In genomic region chr4:75432683-75433082, GRCh38 we compare ENCODE assay signal across 10 cellular contexts.
DNase-seq lines count a peak whose midpoint lies in the region; ATAC-seq and TF ChIP-seq lines count a peak whose summit lies in the region.
"Had no signal": no experiment of that assay in that cellular context is flagged by ENCODE, and none has a peak within 500 bp of the region (broad histone marks: within the 10 kb centered on the region; RNA-seq: fewer than 3 reads in every experiment).

No MANE protein-coding gene starts in this region.

- no peaks in the 10 kb centered on the region for H3K79me1 ChIP-seq in mesenchymal stem cell (replicated peaks; ENCODE audit: low read length, poor library complexity, severe bottlenecking)

- TF ChIP-seq CTCF in GM12865 (IDR thresholded peaks at IDR 0.05; ENCODE audit: insufficient read depth, low read depth, low read length, missing control alignments) (peak; percentile 32), VCaP (conservative IDR thresholded peaks at IDR 0.05) (peak; percentile 74)

- H2BK5ac ChIP-seq in mesenchymal stem cell (ENCODE audit: low read depth, low read length, poor library complexity, severe bottlenecking) = no peak overlapping the region

- no peak overlapping the region for H3K4me2 ChIP-seq in mesenchymal stem cell (ENCODE audit: low read length, poor library complexity, severe bottlenecking)

- no peak overlapping the region for H2BK15ac ChIP-seq in mesenchymal stem cell (ENCODE audit: low read depth, poor library complexity, severe bottlenecking)

- intact Hi-C loops in CD4-positive, alpha-beta memory T cell (cut with micrococcal nuclease) = no loop called here

- DNase-seq in GM12865 (ENCODE audit: low read depth) (peak; percentile 37), HPDE6-E6E7 (ENCODE audit: extremely low spot score) (peak; percentile 4), mesenchymal stem cell (peak; percentile 12), occipital lobe (lab: John Stamatoyannopoulos, UW) (no peak)
- no peak for DNase-seq in CD4-positive, alpha-beta memory T cell
- no peak for DNase-seq in activated CD4-positive, CD25-positive, alpha-beta regulatory T cell (lab: John Stamatoyannopoulos, UW)
- DNase-seq: activated T-cell treated with anti-CD3 and anti-CD28 coated beads, Interleukin-2, amount 50 U/mL, for 48 hours had no signal

- no peaks in the 10 kb centered on the region for H3K27me3 ChIP-seq in mesenchymal stem cell (ENCODE audit: control insufficient read depth in 1 of 2, insufficient read depth in 1 of 2, low read length in 2 of 2)
- no peaks in the 10 kb centered on the region for H3K27me3 ChIP-seq in CD4-positive, alpha-beta memory T cell (ENCODE audit: insufficient read depth, low read length)

- no peak overlapping the region for H2BK120ac ChIP-seq in mesenchymal stem cell (ENCODE audit: low read depth, low read length)

- H4K8ac ChIP-seq in mesenchymal stem cell (ENCODE audit: low read length) = no peak overlapping the region

- H4K91ac ChIP-seq in mesenchymal stem cell (ENCODE audit: low read length) = no peak overlapping the region

- no peaks in the 10 kb centered on the region for H3K36me3 Mint-ChIP-seq in CD4-positive, alpha-beta memory T cell

- H3K23ac ChIP-seq in mesenchymal stem cell (ENCODE audit: low read length in 2 of 2) = no peak overlapping the region

- H3K9me3 Mint-ChIP-seq in CD4-positive, alpha-beta memory T cell = peaks cover 3 to 26% (median 21%) of the 10 kb centered on the region in 8 donors

- H3K36me3 ChIP-seq in mesenchymal stem cell (ENCODE audit: control insufficient read depth in 1 of 2, insufficient read depth in 2 of 2, low read depth in 1 of 2, low read length in 2 of 2) = no peaks in the 10 kb centered on the region
- H3K36me3 ChIP-seq in CD4-positive, alpha-beta memory T cell (ENCODE audit: insufficient read depth, low read length) = no peaks in the 10 kb centered on the region

- peaks cover 5 to 8% of the 10 kb centered on the region in 2 donors for H3K27me3 Mint-ChIP-seq in CD4-positive, alpha-beta memory T cell

- H3K4me1 ChIP-seq in mesenchymal stem cell (ENCODE audit: control insufficient read depth, insufficient read depth, low read depth, low read length) = no peaks in the 10 kb centered on the region
- H3K4me1 ChIP-seq in CD4-positive, alpha-beta memory T cell (ENCODE audit: insufficient read depth, low read length) = no peaks in the 10 kb centered on the region

- no peaks in the 10 kb centered on the region for H3K4me1 Mint-ChIP-seq in CD4-positive, alpha-beta memory T cell

- no peak for ATAC-seq in HG03442 (IDR thresholded peaks at IDR 0.05; ENCODE audit: unreplicated experiment)

- CTCF ChIA-PET in CD4-positive, alpha-beta memory T cell (lab: Charles Lee; ENCODE audit: partially characterized antibody) = interaction anchor here (1.4 kb wide), 1 partner anchor 9 kb away, joined by 6 read pairs; no protein-coding TSS in a partner anchor

- no peak overlapping the region for H2AFZ ChIP-seq in mesenchymal stem cell (ENCODE audit: low read depth, low read length)

- no peak overlapping the region for H3K4me3 ChIP-seq in GM12865 (ENCODE audit: low read depth, low read length)
- H3K4me3 ChIP-seq in mesenchymal stem cell (ENCODE audit: insufficient read depth in 1 of 2, low read depth in 1 of 2, low read length in 2 of 2) = no peak overlapping the region
- H3K4me3 ChIP-seq in CD4-positive, alpha-beta memory T cell (ENCODE audit: low read length in 2 of 2) = no peak overlapping the region

- POLR2A ChIA-PET in CD4-positive, alpha-beta memory T cell (lab: Charles Lee; ENCODE audit: partially characterized antibody) = no interaction called here

- H3K4me3 Mint-ChIP-seq in CD4-positive, alpha-beta memory T cell = no peak overlapping the region
- H3K4me3 Mint-ChIP-seq: nephron had no signal

- no peak overlapping the region for H2AK5ac ChIP-seq in mesenchymal stem cell (ENCODE audit: low read length, severe bottlenecking)

- no peak overlapping the region for H3K4ac ChIP-seq in mesenchymal stem cell (ENCODE audit: low read depth in 1 of 2, low read length in 2 of 2)

- H3K27ac ChIP-seq in VCaP = no peak overlapping the region
- no peak overlapping the region for H3K27ac ChIP-seq in mesenchymal stem cell (ENCODE audit: low read length, poor library complexity, severe bottlenecking)
- H3K27ac ChIP-seq in CD4-positive, alpha-beta memory T cell (ENCODE audit: low read depth, low read length) = no peak overlapping the region

- peaks cover 4% of the 10 kb centered on the region for H3K9me3 ChIP-seq in mesenchymal stem cell (ENCODE audit: control insufficient read depth, low read length)
- H3K9me3 ChIP-seq in CD4-positive, alpha-beta memory T cell (ENCODE audit: control insufficient read depth in 1 of 2, low read length in 2 of 2) = no peaks in the 10 kb centered on the region

- H3K18ac ChIP-seq in mesenchymal stem cell (ENCODE audit: low read depth in 1 of 2, low read length in 2 of 2) = no peak overlapping the region

- H2BK12ac ChIP-seq in mesenchymal stem cell (ENCODE audit: low read length in 2 of 2) = no peak overlapping the region

- no peak overlapping the region for H3K14ac ChIP-seq in mesenchymal stem cell (ENCODE audit: low read length in 2 of 2)

- H3K9ac ChIP-seq in mesenchymal stem cell (ENCODE audit: low read length) = no peak overlapping the region

- H3K27ac Mint-ChIP-seq in CD4-positive, alpha-beta memory T cell = peak overlapping the region in 1 of 7 donors; percentile 49
- H3K27ac Mint-ChIP-seq: nephron had no signal

Comparison
In these comparisons a context has a peak if more than half of its experiments do, and no peak if none do; other contexts are left out.
1. DNase-seq: peak in GM12865 (single experiment), HPDE6-E6E7 (single experiment) and mesenchymal stem cell (single experiment); none in occipital lobe (single experiment), CD4-positive, alpha-beta memory T cell (0 of 5) and activated CD4-positive, CD25-positive, alpha-beta regulatory T cell (0 of 4).